Comparison of ENCODE assay signal across 29 cellular contexts in the genomic region with DNA sequence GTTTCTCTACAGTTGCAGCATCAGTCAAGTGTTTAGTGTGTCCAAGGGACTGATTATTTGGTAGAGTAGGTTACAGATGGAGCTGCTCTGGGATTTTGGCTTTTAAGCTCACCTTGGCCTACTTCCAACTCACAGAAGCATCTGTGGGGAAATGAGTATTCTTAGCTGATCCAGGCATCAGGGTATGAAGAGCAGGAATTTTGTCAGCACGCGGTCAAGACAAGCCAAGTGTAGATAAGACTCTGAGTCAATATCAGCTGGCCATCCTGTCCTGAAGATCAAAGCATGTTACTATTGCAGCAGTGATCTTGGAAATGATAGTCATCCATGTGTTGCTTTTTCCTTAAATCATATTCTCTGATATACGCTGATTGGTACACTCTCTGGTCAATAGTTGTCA. TPM values are rescaled to one million over a fixed set of nuclear protein-coding genes. Genes with fewer than 3 reads are reported as not detected.
"Had no signal": no experiment of that assay in that cellular context is flagged by ENCODE, and none has a peak within 500 bp of the region (broad histone marks: within the 10 kb centered on the region; RNA-seq: fewer than 3 reads in every experiment).

No MANE protein-coding gene starts in this region.

- H3K27me3 ChIP-seq: body of pancreas, hepatocyte, stomach, transverse colon, uterus had no signal

- H3K27ac ChIP-seq: body of pancreas, hepatocyte, left ventricle myocardium inferior, stomach, transverse colon, uterus had no signal

- H3K4me1 ChIP-seq: body of pancreas, left ventricle myocardium inferior, stomach, uterus had no signal

- H3K4me3 ChIP-seq: body of pancreas, hepatocyte, left ventricle myocardium inferior, stomach, transverse colon, uterus had no signal

- ATAC-seq: activated CD8-positive, alpha-beta T cell treated with anti-CD3 and anti-CD28 coated beads, Interleukin-2, amount 10 ng/mL, durations not matched to agents 7 days and 5 days; activated naive CD8-positive, alpha-beta T cell treated with anti-CD3 and anti-CD28 coated beads, Interleukin-2, amount 50 U/mL, for 24 hours; body of pancreas; naive thymus-derived CD4-positive, alpha-beta T cell; sciatic nerve; stimulated activated memory B cell treated with anti-CD40 and anti-IgM and Interleukin-4, amounts not matched to agents 10 μg/mL and 1 μg/mL and 100 μg/mL, for 72 hours had no signal

- H3K36me3 ChIP-seq: left ventricle myocardium inferior, stomach, transverse colon, uterus had no signal

- H3K27ac Mint-ChIP-seq: activated CD8-positive, alpha-beta T cell treated with anti-CD3 and anti-CD28 coated beads, Interleukin-2, amount 10 ng/mL, durations not matched to agents 7 days and 5 days; activated naive CD8-positive, alpha-beta T cell treated with anti-CD3 and anti-CD28 coated beads, Interleukin-2, amount 50 U/mL, for 24 hours; activated T-helper 1 cell treated with anti-CD3 and anti-CD28 coated beads, Interleukin-12 subunit alpha, Interleukin-12 subunit beta, Interleukin-2, Interleukin-4 antibody, amounts not matched to agents 30 ng/mL and 10 ng/mL and 1 ng/mL, durations not matched to agents 14 hours and 24 hours and 36 hours; naive thymus-derived CD4-positive, alpha-beta T cell; stimulated activated memory B cell treated with anti-CD40 and anti-IgM and Interleukin-4, amounts not matched to agents 10 μg/mL and 1 μg/mL and 100 μg/mL, for 72 hours had no signal

- H3K27me3 Mint-ChIP-seq: activated naive CD8-positive, alpha-beta T cell treated with anti-CD3 and anti-CD28 coated beads, Interleukin-2, amount 50 U/mL, for 24 hours; stimulated activated memory B cell treated with anti-CD40 and anti-IgM and Interleukin-4, amounts not matched to agents 10 μg/mL and 1 μg/mL and 100 μg/mL, for 72 hours had no signal

- H3K4me3 Mint-ChIP-seq: activated CD8-positive, alpha-beta T cell treated with anti-CD3 and anti-CD28 coated beads, Interleukin-2, amount 10 ng/mL, durations not matched to agents 7 days and 5 days; activated naive CD8-positive, alpha-beta T cell treated with anti-CD3 and anti-CD28 coated beads, Interleukin-2, amount 50 U/mL, for 24 hours; activated T-helper 1 cell treated with anti-CD3 and anti-CD28 coated beads, Interleukin-12 subunit alpha, Interleukin-12 subunit beta, Interleukin-2, Interleukin-4 antibody, amounts not matched to agents 30 ng/mL and 10 ng/mL and 1 ng/mL, durations not matched to agents 14 hours and 24 hours and 36 hours; naive thymus-derived CD4-positive, alpha-beta T cell; neural crest cell; stimulated activated memory B cell treated with anti-CD40 and anti-IgM and Interleukin-4, amounts not matched to agents 10 μg/mL and 1 μg/mL and 100 μg/mL, for 72 hours had no signal

- H3K4me1 Mint-ChIP-seq: activated naive CD8-positive, alpha-beta T cell treated with anti-CD3 and anti-CD28 coated beads, Interleukin-2, amount 50 U/mL, for 24 hours; naive thymus-derived CD4-positive, alpha-beta T cell; neural crest cell; stimulated activated memory B cell treated with anti-CD40 and anti-IgM and Interleukin-4, amounts not matched to agents 10 μg/mL and 1 μg/mL and 100 μg/mL, for 72 hours had no signal

- H3K36me3 Mint-ChIP-seq: stimulated activated memory B cell treated with anti-CD40 and anti-IgM and Interleukin-4, amounts not matched to agents 10 μg/mL and 1 μg/mL and 100 μg/mL, for 72 hours had no signal

- DNase-seq: activated CD4-positive, alpha-beta T cell treated with anti-CD3 and anti-CD28 coated beads for 1 hour; activated CD4-positive, alpha-beta T cell treated with anti-CD3 and anti-CD28 coated beads, Interleukin-2, amount 50 U/mL, for 1 hour; activated CD8-positive, alpha-beta T cell treated with anti-CD3 and anti-CD28 coated beads, Interleukin-2, amount 10 ng/mL, durations not matched to agents 7 days and 5 days; activated gamma-delta T cell; activated naive CD4-positive, alpha-beta T cell treated with anti-CD3 and anti-CD28 coated beads, Interleukin-2, amount 50 U/mL, for 16 hours; activated naive CD8-positive, alpha-beta T cell treated with anti-CD3 and anti-CD28 coated beads, Interleukin-2, amount 50 U/mL, for 24 hours; anterior cingulate cortex; body of pancreas; erythroblast; glutamatergic neuron; left ventricle myocardium inferior; naive thymus-derived CD4-positive, alpha-beta T cell; occipital lobe; small intestine; stomach; transverse colon; uterus had no signal

RNA-seq across cellular contexts. Expression of a gene that starts 24.4 kb away (rescaled TPM):
- total RNA-seq: activated CD8-positive, alpha-beta T cell treated with anti-CD3 and anti-CD28 coated beads, Interleukin-2, amount 10 ng/mL, durations not matched to agents 7 days and 5 days; activated T-helper 1 cell treated with anti-CD3 and anti-CD28 coated beads, Interleukin-12 subunit alpha, Interleukin-12 subunit beta, Interleukin-2, Interleukin-4 antibody, amounts not matched to agents 30 ng/mL and 10 ng/mL and 1 ng/mL, durations not matched to agents 14 hours and 24 hours and 36 hours; body of pancreas; cardiac septum; chondrocyte; frontal cortex; hepatocyte; left ventricle myocardium inferior; lung microvascular endothelial cell; naive thymus-derived CD4-positive, alpha-beta T cell; neural crest cell; occipital lobe; posterior vena cava; sciatic nerve; stomach; temporal lobe; transverse colon; uterus had no signal

RNA-seq across cellular contexts. Expression of a gene that starts 32.5 kb away (rescaled TPM):
- total RNA-seq: activated CD8-positive, alpha-beta T cell treated with anti-CD3 and anti-CD28 coated beads, Interleukin-2, amount 10 ng/mL, durations not matched to agents 7 days and 5 days; activated T-helper 1 cell treated with anti-CD3 and anti-CD28 coated beads, Interleukin-12 subunit alpha, Interleukin-12 subunit beta, Interleukin-2, Interleukin-4 antibody, amounts not matched to agents 30 ng/mL and 10 ng/mL and 1 ng/mL, durations not matched to agents 14 hours and 24 hours and 36 hours; body of pancreas; cardiac septum; chondrocyte; hepatocyte; left ventricle myocardium inferior; lung microvascular endothelial cell; naive thymus-derived CD4-positive, alpha-beta T cell; neural crest cell; occipital lobe; posterior vena cava; renal cortical epithelial cell; sciatic nerve; uterus had no signal

RNA-seq across cellular contexts. Expression of a gene that starts 42.0 kb away (rescaled TPM):
- total RNA-seq: activated CD8-positive, alpha-beta T cell treated with anti-CD3 and anti-CD28 coated beads, Interleukin-2, amount 10 ng/mL, durations not matched to agents 7 days and 5 days; activated T-helper 1 cell treated with anti-CD3 and anti-CD28 coated beads, Interleukin-12 subunit alpha, Interleukin-12 subunit beta, Interleukin-2, Interleukin-4 antibody, amounts not matched to agents 30 ng/mL and 10 ng/mL and 1 ng/mL, durations not matched to agents 14 hours and 24 hours and 36 hours; body of pancreas; cardiac septum; chondrocyte; frontal cortex; left ventricle myocardium inferior; lung microvascular endothelial cell; naive thymus-derived CD4-positive, alpha-beta T cell; neural crest cell; occipital lobe; posterior vena cava; sciatic nerve; temporal lobe; transverse colon; uterus had no signal
